In genomic region chr9:124403246-124403645, GRCh38 we compare ENCODE assay signal across 9 cellular contexts. TPM values are rescaled to one million over a fixed set of nuclear protein-coding genes. Genes with fewer than 3 reads are reported as not detected.
"Had no signal": no experiment of that assay in that cellular context is flagged by ENCODE, and none has a peak within 500 bp of the region (broad histone marks: within the 10 kb centered on the region; RNA-seq: fewer than 3 reads in every experiment).

No MANE protein-coding gene starts in this region.

- H3K9me3 ChIP-seq: HAP-1 had no signal

- H2AFZ ChIP-seq: GM23248 had no signal

- DNase-seq: GM23248, GOT3, H7, IMR-90 had no signal

- H3K4me3 ChIP-seq: GM23248, HAP-1, K562 had no signal

- ATAC-seq: HCT116, K562 had no signal

- H3K9ac ChIP-seq: GM23248 had no signal

- H3K27ac ChIP-seq: GM23248 had no signal

RNA-seq across cellular contexts. Expression of gene ADGRD2, which starts 47.0 kb away (rescaled TPM):
- total RNA-seq: GM23248, H4, H7, HT-29, IMR-90, K562 had no signal
